Comparison of ENCODE assay signal across 1 cellular context in the genomic region with DNA sequence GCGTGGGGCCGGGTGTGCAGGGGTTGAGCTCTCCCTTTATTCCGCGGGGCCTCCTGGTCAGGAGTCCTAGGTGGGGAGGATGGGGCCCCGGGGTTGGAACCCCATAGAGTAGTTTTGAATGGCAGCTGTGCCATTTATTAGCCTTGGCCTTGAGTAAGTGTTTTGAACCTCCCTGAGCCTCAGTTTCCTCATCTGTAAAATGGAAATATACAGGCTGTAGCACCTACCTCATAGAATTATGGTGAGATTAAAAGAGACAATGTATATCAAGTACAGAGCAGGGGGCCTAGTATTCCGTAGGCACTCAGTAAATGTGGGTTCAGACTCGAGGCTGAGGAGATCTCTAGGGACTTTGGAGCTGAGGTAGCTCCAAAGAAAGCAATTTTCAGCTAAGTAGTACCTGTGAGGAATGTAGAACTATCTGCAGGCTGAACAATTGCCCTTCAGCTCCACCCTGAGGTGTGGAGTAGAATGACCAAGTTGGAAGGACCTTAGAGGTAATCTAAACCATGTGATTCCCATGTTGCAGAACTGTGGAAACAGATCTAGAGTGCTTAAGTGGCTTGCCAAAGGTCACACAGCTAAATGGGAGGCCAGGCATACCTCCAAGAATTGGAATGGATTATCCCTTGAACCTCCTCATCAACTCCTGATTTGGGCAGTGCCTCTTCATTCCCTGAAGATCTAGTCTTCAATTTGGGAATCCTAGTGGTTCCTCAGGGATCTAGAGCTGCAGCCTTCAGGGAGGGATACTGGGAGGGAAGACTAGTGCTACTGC.
A peak's percentile ranks its signal among the peaks of the same experiment; 100 is the strongest.
TF ChIP-seq lines count a peak whose summit lies in the region.

No MANE protein-coding gene starts in this region.

TF ChIP-seq in SK-N-SH, 30 proteins besides CTCF, POLR2A, EP300 and RAD21:
- TF ChIP-seq JUND (IDR thresholded peaks at IDR 0.05) (no peak), SMC3 (IDR thresholded peaks at IDR 0.05; ENCODE audit: low read depth, low read length) (peak; percentile 20; the same call in 1 of the 2 replicates), TCF12 (IDR thresholded peaks at IDR 0.05) (peak; percentile 47; the same call in 1 of the 2 replicates), POLR2AphosphoS5 (IDR thresholded peaks at IDR 0.05; ENCODE audit: low read depth, low read length) (no peak), MEF2A (IDR thresholded peaks at IDR 0.05; ENCODE audit: borderline replicate concordance, low read depth) (no peak), RXRA (IDR thresholded peaks at IDR 0.05; ENCODE audit: borderline replicate concordance, low read depth) (no peak), SIN3A (IDR thresholded peaks at IDR 0.05; ENCODE audit: borderline replicate concordance, low read depth, low read length) (no peak), TEAD4 (IDR thresholded peaks at IDR 0.05; ENCODE audit: borderline replicate concordance, insufficient read depth) (no peak), MXI1 (IDR thresholded peaks at IDR 0.05; ENCODE audit: low read depth, low read length) (0 out of 2 replicates have a peak, but pooled peaks have one; percentile 23), NFIC (IDR thresholded peaks at IDR 0.05; ENCODE audit: borderline replicate concordance) (no peak), YY1 (IDR thresholded peaks at IDR 0.05; ENCODE audit: low read depth) (no peak), CHD2 (IDR thresholded peaks at IDR 0.05; ENCODE audit: low read length, partially characterized antibody) (no peak), EZH2phosphoT487 (IDR thresholded peaks at IDR 0.05; ENCODE audit: borderline replicate concordance, low read depth) (no peak)
- TF ChIP-seq, protein P1, sequence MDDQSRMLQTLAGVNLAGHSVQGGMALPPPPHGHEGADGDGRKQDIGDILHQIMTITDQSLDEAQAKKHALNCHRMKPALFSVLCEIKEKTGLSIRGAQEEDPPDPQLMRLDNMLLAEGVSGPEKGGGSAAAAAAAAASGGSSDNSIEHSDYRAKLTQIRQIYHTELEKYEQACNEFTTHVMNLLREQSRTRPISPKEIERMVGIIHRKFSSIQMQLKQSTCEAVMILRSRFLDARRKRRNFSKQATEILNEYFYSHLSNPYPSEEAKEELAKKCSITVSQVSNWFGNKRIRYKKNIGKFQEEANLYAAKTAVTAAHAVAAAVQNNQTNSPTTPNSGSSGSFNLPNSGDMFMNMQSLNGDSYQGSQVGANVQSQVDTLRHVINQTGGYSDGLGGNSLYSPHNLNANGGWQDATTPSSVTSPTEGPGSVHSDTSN (IDR thresholded peaks at IDR 0.05): no peak
- TF ChIP-seq, protein P2, sequence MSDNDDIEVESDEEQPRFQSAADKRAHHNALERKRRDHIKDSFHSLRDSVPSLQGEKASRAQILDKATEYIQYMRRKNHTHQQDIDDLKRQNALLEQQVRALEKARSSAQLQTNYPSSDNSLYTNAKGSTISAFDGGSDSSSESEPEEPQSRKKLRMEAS (IDR thresholded peaks at IDR 0.05; ENCODE audit: low read depth): peak; percentile 30; the same call in 1 of the 2 replicates
- TF ChIP-seq, protein P3, sequence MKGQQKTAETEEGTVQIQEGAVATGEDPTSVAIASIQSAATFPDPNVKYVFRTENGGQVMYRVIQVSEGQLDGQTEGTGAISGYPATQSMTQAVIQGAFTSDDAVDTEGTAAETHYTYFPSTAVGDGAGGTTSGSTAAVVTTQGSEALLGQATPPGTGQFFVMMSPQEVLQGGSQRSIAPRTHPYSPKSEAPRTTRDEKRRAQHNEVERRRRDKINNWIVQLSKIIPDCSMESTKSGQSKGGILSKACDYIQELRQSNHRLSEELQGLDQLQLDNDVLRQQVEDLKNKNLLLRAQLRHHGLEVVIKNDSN (IDR thresholded peaks at IDR 0.05; ENCODE audit: borderline replicate concordance, low read depth): no peak
- TF ChIP-seq, protein P4, sequence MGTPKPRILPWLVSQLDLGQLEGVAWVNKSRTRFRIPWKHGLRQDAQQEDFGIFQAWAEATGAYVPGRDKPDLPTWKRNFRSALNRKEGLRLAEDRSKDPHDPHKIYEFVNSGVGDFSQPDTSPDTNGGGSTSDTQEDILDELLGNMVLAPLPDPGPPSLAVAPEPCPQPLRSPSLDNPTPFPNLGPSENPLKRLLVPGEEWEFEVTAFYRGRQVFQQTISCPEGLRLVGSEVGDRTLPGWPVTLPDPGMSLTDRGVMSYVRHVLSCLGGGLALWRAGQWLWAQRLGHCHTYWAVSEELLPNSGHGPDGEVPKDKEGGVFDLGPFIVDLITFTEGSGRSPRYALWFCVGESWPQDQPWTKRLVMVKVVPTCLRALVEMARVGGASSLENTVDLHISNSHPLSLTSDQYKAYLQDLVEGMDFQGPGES (IDR thresholded peaks at IDR 0.05; ENCODE audit: low read depth, low read length): no peak
